In the genomic region with DNA sequence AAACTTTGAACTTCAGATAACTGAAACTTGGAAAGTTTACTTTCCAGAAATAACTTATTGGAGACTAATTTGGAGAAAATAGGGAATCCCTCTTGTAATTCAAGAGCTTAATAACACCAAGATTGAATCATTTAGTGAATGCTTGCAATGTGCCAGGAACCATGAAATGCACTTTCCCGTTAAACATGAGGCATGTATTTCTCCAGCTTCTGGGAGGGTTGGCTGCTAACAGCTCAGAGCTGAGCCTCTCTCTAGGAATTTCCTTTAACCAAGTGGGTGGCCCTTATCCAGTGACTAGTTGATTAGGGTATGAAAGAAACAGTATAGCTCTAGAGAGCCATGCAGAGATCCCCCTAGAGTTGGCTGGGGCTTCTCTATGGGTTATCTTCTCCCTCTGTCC, we compare ENCODE assay signal across 13 cellular contexts.
A peak's percentile ranks its signal among the peaks of the same experiment; 100 is the strongest.
DNase-seq lines count a peak whose midpoint lies in the region; ATAC-seq and TF ChIP-seq lines count a peak whose summit lies in the region.
"Had no signal": no experiment of that assay in that cellular context is flagged by ENCODE, and none has a peak within 500 bp of the region (broad histone marks: within the 10 kb centered on the region; RNA-seq: fewer than 3 reads in every experiment).

No MANE protein-coding gene starts in this region.

- no peak for TF ChIP-seq CTCF in WTC11 (IDR thresholded peaks at IDR 0.05)

- DNase-seq in EL (peak; percentile 9), WTC11 (ENCODE audit: low spot score) (no peak), kidney glomerular epithelial cell (lab: John Stamatoyannopoulos, UW) (peak; percentile 14), renal cortical epithelial cell (ENCODE audit: low read depth) (peak; percentile 38), NCI-H1105 treated with DMSO at 0.1 percent for 48 hours (lab: John Stamatoyannopoulos, UW) (no peak)
- DNase-seq: CD8-positive, alpha-beta memory T cell; DMS53; GOT3; IMR-90 had no signal

- no peaks in the 10 kb centered on the region for H3K27me3 Mint-ChIP-seq in WTC11 (ENCODE audit: low read depth)

- POLR2A ChIA-PET in WTC11 (lab: Charles Lee), result no interaction called here

- H3K27ac Mint-ChIP-seq in WTC11, result no peak overlapping the region
- H3K27ac Mint-ChIP-seq: CD14-positive monocyte; CD8-positive, alpha-beta memory T cell had no signal

- CTCF ChIA-PET in WTC11 (lab: Charles Lee), result interaction anchor here (1.9 kb wide), 1 partner anchor 276 kb away, joined by 4 read pairs; no protein-coding TSS in a partner anchor

- peaks cover 10% of the 10 kb centered on the region for H3K4me1 Mint-ChIP-seq in WTC11
- H3K4me1 Mint-ChIP-seq: CD14-positive monocyte; CD8-positive, alpha-beta memory T cell had no signal

- no peak overlapping the region for H3K4me3 Mint-ChIP-seq in WTC11
- H3K4me3 Mint-ChIP-seq: CD14-positive monocyte; CD8-positive, alpha-beta memory T cell had no signal

- H3K9me3 Mint-ChIP-seq in WTC11, result no peaks in the 10 kb centered on the region

- H3K36me3 Mint-ChIP-seq in WTC11, result no peaks in the 10 kb centered on the region
- H3K36me3 Mint-ChIP-seq: CD14-positive monocyte had no signal

- peak; percentile 64 for ATAC-seq in WTC11
- ATAC-seq in GM21360 (IDR thresholded peaks at IDR 0.05; ENCODE audit: unreplicated experiment), result no peak
- no peak for ATAC-seq in GM19455 (IDR thresholded peaks at IDR 0.05; ENCODE audit: unreplicated experiment)
- ATAC-seq: GM12878 had no signal

TF ChIP-seq in WTC11, 78 proteins besides CTCF, POLR2A, EP300 and RAD21:
- TF ChIP-seq ZNF396 (CRISPR knock-in tag; IDR thresholded peaks at IDR 0.05; ENCODE audit: borderline replicate concordance) (no peak), CREB1 (CRISPR knock-in tag; IDR thresholded peaks at IDR 0.05) (no peak), ZNF317 (CRISPR knock-in tag; IDR thresholded peaks at IDR 0.05; ENCODE audit: borderline replicate concordance, low read depth) (no peak)

Comparison
In these comparisons a context has a peak if more than half of its experiments do, and no peak if none do; other contexts are left out.
1. DNase-seq: peak in EL (single experiment), kidney glomerular epithelial cell (single experiment) and renal cortical epithelial cell (single experiment); none in WTC11 (single experiment) and NCI-H1105 treated with DMSO at 0.1 percent for 48 hours (single experiment).